ENCODE assay signal across 25 cellular contexts in genomic region chr1:200901796-200902444, GRCh38. TPM values are rescaled to one million over a fixed set of nuclear protein-coding genes. Genes with fewer than 3 reads are reported as not detected.
DNase-seq lines count a peak whose midpoint lies in the region; ATAC-seq, FAIRE-seq and TF ChIP-seq lines count a peak whose summit lies in the region.
"Had no signal": no experiment of that assay in that cellular context is flagged by ENCODE, and none has a peak within 500 bp of the region (broad histone marks: within the 10 kb centered on the region; RNA-seq: fewer than 3 reads in every experiment).

No MANE protein-coding gene starts in this region.

- H3K36me3 ChIP-seq in BE2C (no peaks in the 10 kb centered on the region), K562 (ENCODE audit: control insufficient read depth, insufficient read depth, low read length) (no peaks in the 10 kb centered on the region)
- H3K36me3 ChIP-seq: heart left ventricle had no signal

- H3K4me1 ChIP-seq in A549, result peaks cover 99% of the 10 kb centered on the region
- H3K4me1 ChIP-seq in BE2C, result no peaks in the 10 kb centered on the region
- peaks cover 0 to 12% of the 10 kb centered on the region in 2 experiments; a peak in 1 of 5 replicates for H3K4me1 ChIP-seq in K562 (replicated peaks in 1 of 2; ENCODE audit: control insufficient read depth in 2 of 2, insufficient read depth in 2 of 2, low read length in 2 of 2)

- H3K9ac ChIP-seq in K562 (ENCODE audit: insufficient read depth in 1 of 2, low read depth in 2 of 2, low read length in 2 of 2), result no peak overlapping the region

- intact Hi-C loops in K562 (cut with micrococcal nuclease), result no loop called here

- ATAC-seq in A549, result no peak
- ATAC-seq in K562, result no peak; the same call in 1 of the 3 replicates
- ATAC-seq in GM21619 (IDR thresholded peaks at IDR 0.05; ENCODE audit: unreplicated experiment), result no peak
- ATAC-seq: naive thymus-derived CD8-positive, alpha-beta T cell had no signal

- no peaks in the 10 kb centered on the region for H3K27me3 Mint-ChIP-seq in mesothelial cell of epicardium (ENCODE audit: low read depth)
- H3K27me3 Mint-ChIP-seq: activated naive CD4-positive, alpha-beta T cell treated with anti-CD3 and anti-CD28 coated beads, Interleukin-2, amount 50 U/mL, for 24 hours had no signal

- H3K9me3 Mint-ChIP-seq in mesothelial cell of epicardium, result no peaks in the 10 kb centered on the region
- H3K9me3 Mint-ChIP-seq: activated naive CD4-positive, alpha-beta T cell treated with anti-CD3 and anti-CD28 coated beads, Interleukin-2, amount 50 U/mL, for 24 hours; activated T-helper 1 cell treated with anti-CD3 and anti-CD28 coated beads, Interleukin-12 subunit alpha, Interleukin-12 subunit beta, Interleukin-2, Interleukin-4 antibody, amounts not matched to agents 30 ng/mL and 10 ng/mL and 1 ng/mL, durations not matched to agents 14 hours and 24 hours and 36 hours; CD4-positive, CD25-positive, alpha-beta regulatory T cell; central memory CD8-positive, alpha-beta T cell; HFFc6; naive thymus-derived CD8-positive, alpha-beta T cell had no signal

- H4K20me1 ChIP-seq in K562 (replicated peaks; ENCODE audit: control insufficient read depth, insufficient read depth, low read length), result peaks cover 13% of the 10 kb centered on the region

- H3K9me1 ChIP-seq in K562 (ENCODE audit: control insufficient read depth, insufficient read depth, low read length), result no peaks in the 10 kb centered on the region

- in situ Hi-C loops in K562 (cut with MboI), result no loop called here

- CTCF ChIA-PET in A549 (lab: Yijun Ruan, JAX), result interaction anchor here (0.8 to 2.4 kb wide), 6 partner anchors 9 to 78 kb away, joined by 3 to 11 read pairs (median 6); no protein-coding TSS in a partner anchor
- CTCF ChIA-PET in K562 (lab: Yijun Ruan, JAX; ENCODE audit: low intra/inter-chr PET ratio), result interaction anchor here (0.6 kb wide), 1 partner anchor 297 kb away, joined by 4 read pairs; no protein-coding TSS in a partner anchor

- TF ChIP-seq POLR2A in A549 (IDR thresholded peaks at IDR 0.05; ENCODE audit: low read length) (no peak), K562 (conservative IDR thresholded peaks at IDR 0.05) (no peak)

- TF ChIP-seq RAD21 in A549 (conservative IDR thresholded peaks at IDR 0.05 in 1 of 2, IDR thresholded peaks at IDR 0.05 in 1 of 2) (no peak), K562 (CRISPR knock-in tag; conservative IDR thresholded peaks at IDR 0.05 in 1 of 2, IDR thresholded peaks at IDR 0.05 in 1 of 2) (no peak)

- no peak overlapping the region for H3K4me3 Mint-ChIP-seq in mesothelial cell of epicardium
- H3K4me3 Mint-ChIP-seq: activated naive CD4-positive, alpha-beta T cell treated with anti-CD3 and anti-CD28 coated beads, Interleukin-2, amount 50 U/mL, for 24 hours; activated T-helper 1 cell treated with anti-CD3 and anti-CD28 coated beads, Interleukin-12 subunit alpha, Interleukin-12 subunit beta, Interleukin-2, Interleukin-4 antibody, amounts not matched to agents 30 ng/mL and 10 ng/mL and 1 ng/mL, durations not matched to agents 14 hours and 24 hours and 36 hours; CD4-positive, CD25-positive, alpha-beta regulatory T cell; central memory CD8-positive, alpha-beta T cell; HFFc6; naive thymus-derived CD8-positive, alpha-beta T cell had no signal

- peak overlapping the region; percentile 71 for H3K27ac Mint-ChIP-seq in mesothelial cell of epicardium
- H3K27ac Mint-ChIP-seq: activated T-helper 1 cell treated with anti-CD3 and anti-CD28 coated beads, Interleukin-12 subunit alpha, Interleukin-12 subunit beta, Interleukin-2, Interleukin-4 antibody, amounts not matched to agents 30 ng/mL and 10 ng/mL and 1 ng/mL, durations not matched to agents 14 hours and 24 hours and 36 hours; CD4-positive, CD25-positive, alpha-beta regulatory T cell; HFFc6 had no signal

- H3K27ac ChIP-seq in A549, result peak overlapping the region; percentile 44 to 100; a peak in 5 of 6 replicates
- no peak overlapping the region for H3K27ac ChIP-seq in K562 (ENCODE audit: extremely low read depth, low read depth, low read length)
- H3K27ac ChIP-seq: heart left ventricle had no signal

- H3K27me3 ChIP-seq in BE2C (no peaks in the 10 kb centered on the region), K562 (ENCODE audit: control insufficient read depth in 2 of 2, insufficient read depth in 2 of 2, low read length in 2 of 2) (peaks cover 46 to 77% of the 10 kb centered on the region in 2 experiments)

- POLR2A ChIA-PET in A549 (lab: Yijun Ruan, JAX), result no interaction called here
- POLR2A ChIA-PET in K562 (lab: Yijun Ruan, JAX), result interaction anchor here (0.6 to 0.8 kb wide), 2 partner anchors 10 to 879 kb away, joined by 3 read pairs; no protein-coding TSS in a partner anchor

- 86% methylated on average over 8 of the region's 8 CpGs for WGBS in A549 (ENCODE audit: missing lambda C conversion rate)
- 2% methylated on average over 8 of the region's 8 CpGs for WGBS in K562 (ENCODE audit: insufficient coverage, low coverage, missing lambda C conversion rate)

- no TSS peak for BruUV-seq in K562 (replicated peaks; lab: Mats Ljungman, UMichigan)

- H3K79me2 ChIP-seq in K562 (ENCODE audit: control insufficient read depth, insufficient read depth, low read length), result no peaks in the 10 kb centered on the region

- TF ChIP-seq CTCF in A549 (IDR thresholded peaks at IDR 0.05) (no peak), BE2C (IDR thresholded peaks at IDR 0.05; ENCODE audit: low read depth, low read length) (no peak), K562 (IDR thresholded peaks at IDR 0.05 in 2 of 3, conservative IDR thresholded peaks at IDR 0.05 in 1 of 3; ENCODE audit: insufficient read depth in 2 of 3, low read depth in 1 of 3, low read length in 3 of 3) (no peak), mesothelial cell of epicardium (IDR thresholded peaks at IDR 0.05; ENCODE audit: unreplicated experiment) (no peak)

- TF ChIP-seq EP300 in A549 (IDR thresholded peaks at IDR 0.05), result no peak
- TF ChIP-seq EP300 in K562 (IDR thresholded peaks at IDR 0.05; ENCODE audit: low read length), result no peak

- H3K9me3 ChIP-seq in A549 (no peaks in the 10 kb centered on the region), BE2C (no peaks in the 10 kb centered on the region), K562 (replicated peaks; ENCODE audit: control insufficient read depth, insufficient read depth, low read depth, low read length) (no peaks in the 10 kb centered on the region)
- H3K9me3 ChIP-seq: heart left ventricle had no signal

- H3K4me1 Mint-ChIP-seq in mesothelial cell of epicardium, result peaks cover 19% of the 10 kb centered on the region

- H3K4me2 ChIP-seq in A549 (no peak overlapping the region), K562 (ENCODE audit: insufficient read depth, low read length) (no peak overlapping the region)

- peaks cover 19% of the 10 kb centered on the region for H3K36me3 Mint-ChIP-seq in mesothelial cell of epicardium
- H3K36me3 Mint-ChIP-seq: activated naive CD4-positive, alpha-beta T cell treated with anti-CD3 and anti-CD28 coated beads, Interleukin-2, amount 50 U/mL, for 24 hours; CD4-positive, CD25-positive, alpha-beta regulatory T cell; naive thymus-derived CD8-positive, alpha-beta T cell had no signal

- H3K4me3 ChIP-seq in A549 (no peak overlapping the region), BE2C (ENCODE audit: low read depth, low read length) (no peak overlapping the region), K562 (no peak overlapping the region)
- H3K4me3 ChIP-seq: heart left ventricle had no signal

- DNase-seq in A549 (ENCODE audit: low read depth in 1 of 2, low spot score in 1 of 2) (no peak), BE2C (peak; percentile 42), K562 (ENCODE audit: extremely low read depth in 1 of 4, low spot score in 3 of 4) (peak in 2 of 4 experiments; percentile 18 to 32), mesothelial cell of epicardium (ENCODE audit: low spot score in 2 of 2, unreplicated experiment in 2 of 2) (no peak), anterior cingulate cortex (lab: John Stamatoyannopoulos, UW) (no peak)
- DNase-seq in NK-92 treated with Interleukin-12 subunit alpha and Interleukin-12 subunit beta, amount 100 ng/mL, for 24 hours (lab: John Stamatoyannopoulos, UW), result no peak
- DNase-seq: CD4-positive, CD25-positive, alpha-beta regulatory T cell; DMS79; GF-D8; heart left ventricle; HFFc6; naive thymus-derived CD8-positive, alpha-beta T cell; NCI-H2081; NCI-H510A treated with DMSO at 0.1 percent for 48 hours; retina; stimulated activated CD4-positive, alpha-beta T cell treated with anti-CD3 and anti-CD28 coated beads, Interleukin-2, amount 100 ng/mL, for 48 hours; stimulated activated naive CD4-positive, alpha-beta T cell; SW 1271; T1000 had no signal

- FAIRE-seq in A549 (lab: Jason Lieb, UNC), result no peak
- no peak for FAIRE-seq in K562 (lab: Jason Lieb, UNC)

- H2AFZ ChIP-seq in K562 (ENCODE audit: low read depth, low read length), result no peak overlapping the region

RNA-seq across cellular contexts. Expression of gene INAVA, which starts 7.2 kb away (rescaled TPM):
- polyA plus RNA-seq in A549 (2011; rRNA removed) (40.0 and 51.3 TPM in 2 replicates), A549 (2017; fragmentation: RNase III; extraction: RNeasy Plus Mini Kit Qiagen cat#74134 plus additional on column Dnase treatment) (38.6 to 50.2 TPM (median 43.7 TPM) in 3 replicates), K562 (2011; rRNA removed) (not detected in 2 replicates), K562 (2014; fragmentation: Illumina TruSeq; extraction: Trizol) (not detected in 2 replicates), K562 (2014; fragmentation: Nextera tagmentation; extraction: Ambion mirVana) (not detected), K562 (2014; rRNA removed) (not detected in 2 replicates)
- polyA plus RNA-seq in A549 (2012; cell fraction: cytosol; rRNA removed), result 48.7 and 59.6 TPM in 2 replicates
- polyA plus RNA-seq in A549 (2012; cell fraction: nucleus; rRNA removed), result 135 and 152 TPM in 2 replicates
- 49.6 and 58.9 TPM in 2 replicates for polyA minus RNA-seq in A549 (2011; rRNA and poly(A)+ RNA removed)
- not detected for polyA plus RNA-seq in BE2C (2012; ENCODE audit: insufficient read depth, insufficient read length, low read depth)
- not detected in 2 replicates for total RNA-seq in K562 (2011; cell fraction: chromatin; rRNA removed; ENCODE audit: low replicate concordance)
- not detected in 2 replicates for total RNA-seq in K562 (2011; cell fraction: nucleolus; rRNA removed)
- total RNA-seq in K562 (2011; cell fraction: nucleoplasm; rRNA removed), result not detected in 2 replicates
- total RNA-seq in K562 (2014; rRNA removed) (not detected in 2 replicates), K562 (2014; rRNA removed; fragmentation: Illumina TruSeq; extraction: Trizol) (not detected in 2 replicates), K562 (2015; rRNA removed; fragmentation: Illumina TruSeq; extraction: Trizol) (not detected in 2 replicates), K562 (2021) (0.09 TPM in 1 of 2 replicates, not detected in the other), mesothelial cell of epicardium (34.6 to 36.6 TPM (median 35.7 TPM) in 3 replicates)
- polyA plus RNA-seq in K562 (2011; cell fraction: cytosol; rRNA removed), result not detected in 2 replicates
- not detected in 2 replicates for polyA plus RNA-seq in K562 (2011; cell fraction: nucleus; rRNA removed)
- not detected in 2 replicates for polyA plus RNA-seq in K562 (2012)
- polyA minus RNA-seq in K562 (2011; rRNA and poly(A)+ RNA removed), result not detected in 2 replicates
- not detected in 2 replicates for polyA minus RNA-seq in K562 (2011; cell fraction: cytosol; rRNA and poly(A)+ RNA removed)
- not detected in 2 replicates for polyA minus RNA-seq in K562 (2011; cell fraction: nucleus; rRNA and poly(A)+ RNA removed)
- total RNA-seq: CD4-positive, CD25-positive, alpha-beta regulatory T cell; HFFc6; naive thymus-derived CD8-positive, alpha-beta T cell had no signal
- polyA plus RNA-seq: naive thymus-derived CD8-positive, alpha-beta T cell had no signal

RNA-seq across cellular contexts. Expression of gene GPR25, which starts 29.1 kb away (rescaled TPM):
- polyA plus RNA-seq in A549 (2011; rRNA removed) (not detected in 2 replicates), A549 (2017; fragmentation: RNase III; extraction: RNeasy Plus Mini Kit Qiagen cat#74134 plus additional on column Dnase treatment) (not detected in 3 replicates), K562 (2011; rRNA removed) (not detected in 2 replicates), K562 (2014; fragmentation: Illumina TruSeq; extraction: Trizol) (not detected in 2 replicates), K562 (2014; fragmentation: Nextera tagmentation; extraction: Ambion mirVana) (not detected), K562 (2014; rRNA removed) (not detected in 2 replicates)
- 0.06 TPM in 1 of 2 replicates, not detected in the other for polyA plus RNA-seq in A549 (2012; cell fraction: cytosol; rRNA removed)
- polyA plus RNA-seq in A549 (2012; cell fraction: nucleus; rRNA removed), result 0.12 and 0.28 TPM in 2 replicates
- not detected in 2 replicates for polyA minus RNA-seq in A549 (2011; rRNA and poly(A)+ RNA removed)
- not detected for polyA plus RNA-seq in BE2C (2012; ENCODE audit: insufficient read depth, insufficient read length, low read depth)
- not detected in 2 replicates for total RNA-seq in K562 (2011; cell fraction: chromatin; rRNA removed; ENCODE audit: low replicate concordance)
- total RNA-seq in K562 (2011; cell fraction: nucleolus; rRNA removed), result not detected in 2 replicates
- not detected in 2 replicates for total RNA-seq in K562 (2011; cell fraction: nucleoplasm; rRNA removed)
- total RNA-seq in K562 (2014; rRNA removed) (not detected in 2 replicates), K562 (2014; rRNA removed; fragmentation: Illumina TruSeq; extraction: Trizol) (not detected in 2 replicates), K562 (2015; rRNA removed; fragmentation: Illumina TruSeq; extraction: Trizol) (not detected in 2 replicates), K562 (2021) (not detected in 2 replicates), mesothelial cell of epicardium (0.25 TPM in 1 of 3 replicates, not detected in the others)
- not detected in 2 replicates for polyA plus RNA-seq in K562 (2011; cell fraction: cytosol; rRNA removed)
- polyA plus RNA-seq in K562 (2011; cell fraction: nucleus; rRNA removed), result not detected in 2 replicates
- not detected in 2 replicates for polyA plus RNA-seq in K562 (2012)
- not detected in 2 replicates for polyA minus RNA-seq in K562 (2011; rRNA and poly(A)+ RNA removed)
- not detected in 2 replicates for polyA minus RNA-seq in K562 (2011; cell fraction: cytosol; rRNA and poly(A)+ RNA removed)
- not detected in 2 replicates for polyA minus RNA-seq in K562 (2011; cell fraction: nucleus; rRNA and poly(A)+ RNA removed)
- total RNA-seq: activated T-helper 1 cell treated with anti-CD3 and anti-CD28 coated beads, Interleukin-12 subunit alpha, Interleukin-12 subunit beta, Interleukin-2, Interleukin-4 antibody, amounts not matched to agents 30 ng/mL and 10 ng/mL and 1 ng/mL, durations not matched to agents 14 hours and 24 hours and 36 hours; heart left ventricle; HFFc6; mesenteric fat pad; naive thymus-derived CD8-positive, alpha-beta T cell; osteoblast had no signal
- polyA plus RNA-seq: heart left ventricle had no signal

Comparison
In these comparisons a context has a peak if more than half of its experiments do, and no peak if none do; other contexts are left out.
1. RNA of gene INAVA, which starts 7.2 kb away (total RNA-seq): 34.6 to 36.6 TPM in mesothelial cell of epicardium; 0.09 TPM in K562; every median in the first group is over 10 times any median in the second.